Comparison of ENCODE assay signal across 8 cellular contexts in genomic region chr11:107018902-107019493, GRCh38. TPM values are rescaled to one million over a fixed set of nuclear protein-coding genes. Genes with fewer than 3 reads are reported as not detected.
DNase-seq lines count a peak whose midpoint lies in the region; ATAC-seq and TF ChIP-seq lines count a peak whose summit lies in the region.

No MANE protein-coding gene starts in this region.

- H3K9me3 ChIP-seq in ascending aorta: no peaks in the 10 kb centered on the region

- peaks cover 4% of the 10 kb centered on the region for H3K27me3 ChIP-seq in ascending aorta

- H3K27ac ChIP-seq in ascending aorta: no peak overlapping the region

- intact Hi-C loops in ascending aorta (cut with DNase I) (no loop called here), left ventricle myocardium superior (cut with micrococcal nuclease) (no loop called here), posterior vena cava (cut with DNase I) (loop anchor here (10.0 kb wide), 1 partner anchor 294 kb away; no protein-coding TSS in a partner anchor)

- ATAC-seq in left ventricle myocardium superior: peak; percentile 88

- DNase-seq in GM03348 (ENCODE audit: low spot score) (peak; percentile 76), M059J (ENCODE audit: low read depth) (peak; percentile 76), ascending aorta (ENCODE audit: low spot score in 2 of 2) (peak in 1 of 2 donors; percentile 59), left ventricle myocardium superior (peak; percentile 66), posterior vena cava (ENCODE audit: low spot score) (peak; percentile 89), DMS114 treated with DMSO at 0.1 percent for 48 hours (lab: John Stamatoyannopoulos, UW; ENCODE audit: unreplicated experiment) (no peak), NCI-H345 treated with DMSO at 0.1 percent for 48 hours (lab: John Stamatoyannopoulos, UW; ENCODE audit: unreplicated experiment) (no peak), CD1c-positive myeloid dendritic cell (ENCODE audit: extremely low spot score) (no peak)

- TF ChIP-seq CTCF in ascending aorta (IDR thresholded peaks at IDR 0.05): no peak

- H3K4me1 ChIP-seq in ascending aorta: no peaks in the 10 kb centered on the region

- no peaks in the 10 kb centered on the region for H3K36me3 ChIP-seq in ascending aorta

- peak overlapping the region; percentile 60 to 64 for H3K4me3 ChIP-seq in ascending aorta

RNA-seq across cellular contexts. Expression of gene GUCY1A2, which starts 0.7 kb away (rescaled TPM):
- total RNA-seq in M059J (2014; rRNA removed; shearing (Covaris generic)): 0.39 and 1.1 TPM in 2 replicates
- total RNA-seq in ascending aorta: 5.6 TPM
- 10.9 TPM for total RNA-seq in left ventricle myocardium superior
- total RNA-seq in posterior vena cava: 10 to 100 TPM; 34.1 to 63.8 TPM

Comparison
In these comparisons a context has a peak if more than half of its experiments do, and no peak if none do; other contexts are left out.
1. DNase-seq: peak in GM03348 (single experiment), M059J (single experiment), left ventricle myocardium superior (single experiment) and posterior vena cava (single experiment); none in DMS114 treated with DMSO at 0.1 percent for 48 hours (single experiment), NCI-H345 treated with DMSO at 0.1 percent for 48 hours (single experiment) and CD1c-positive myeloid dendritic cell (single experiment).
2. intact Hi-C loops: an anchor here in posterior vena cava (10.0 kb wide); none called in ascending aorta and left ventricle myocardium superior.